25 cellular contexts compared by ENCODE assay signal in genomic region chr1:29539971-29540370, GRCh38.
"Had no signal": no experiment of that assay in that cellular context is flagged by ENCODE, and none has a peak within 500 bp of the region (broad histone marks: within the 10 kb centered on the region; RNA-seq: fewer than 3 reads in every experiment).

No MANE protein-coding gene starts in this region.

- H3K4me3 ChIP-seq: K562, SJSA1 had no signal

- H3K4me1 Mint-ChIP-seq: activated CD4-positive, alpha-beta T cell treated with anti-CD3 and anti-CD28 coated beads, Interleukin-2, amount 10 ng/mL, durations not matched to agents 7 days and 5 days; activated naive CD8-positive, alpha-beta T cell treated with anti-CD3 and anti-CD28 coated beads for 36 hours had no signal

- H3K27ac ChIP-seq: brain microvascular endothelial cell, SJSA1 had no signal

- H3K9me3 ChIP-seq: SJSA1, SK-N-SH had no signal

- H3K36me3 ChIP-seq: brain microvascular endothelial cell, SJSA1 had no signal

- H3K27ac Mint-ChIP-seq: activated CD4-positive, alpha-beta T cell treated with anti-CD3 and anti-CD28 coated beads, Interleukin-2, amount 10 ng/mL, durations not matched to agents 7 days and 5 days; activated CD8-positive, alpha-beta T cell treated with anti-CD3 and anti-CD28 coated beads, Interleukin-2, amount 10 ng/mL, durations not matched to agents 7 days and 5 days; activated naive CD8-positive, alpha-beta T cell treated with anti-CD3 and anti-CD28 coated beads for 36 hours; activated T-cell treated with anti-CD3 and anti-CD28 coated beads, Interleukin-2, amount 50 U/mL, for 24 hours; activated T-helper 2 cell treated with anti-CD3 and anti-CD28 coated beads, Interferon-gamma antibody, Interleukin-2, Interleukin-4, amounts not matched to agents 10 μg/mL and 5 μg/mL and 100 μg/mL, durations not matched to agents 14 hours and 24 hours and 36 hours; T-helper 1 cell treated with Interleukin-12 subunit alpha and Interleukin-12 subunit beta and Interleukin-4 antibody, amounts not matched to agents 30 μg/mL and 1 μg/mL, for 36 hours; T-helper 2 cell treated with Interferon-gamma antibody and Interleukin-4, amounts not matched to agents 5 μg/mL and 100 μg/mL, for 36 hours had no signal

- H3K4me2 ChIP-seq: SK-N-SH had no signal

- H3K4me1 ChIP-seq: SJSA1 had no signal

- DNase-seq: activated CD4-positive, alpha-beta T cell treated with anti-CD3 and anti-CD28 coated beads, Interleukin-2, amount 10 ng/mL, durations not matched to agents 7 days and 5 days; activated CD4-positive, alpha-beta T cell treated with anti-CD3 and anti-CD28 coated beads, Interleukin-2, amount 50 U/mL, for 48 hours; activated CD8-positive, alpha-beta T cell treated with anti-CD3 and anti-CD28 coated beads, Interleukin-2, amount 10 ng/mL, durations not matched to agents 7 days and 5 days; activated naive CD4-positive, alpha-beta T cell; activated naive CD4-positive, alpha-beta T cell treated with anti-CD3 and anti-CD28 coated beads, Interleukin-2, amount 50 U/mL, for 16 hours; activated naive CD8-positive, alpha-beta T cell treated with anti-CD3 and anti-CD28 coated beads for 36 hours; activated T-cell treated with anti-CD3 and anti-CD28 coated beads, Interleukin-2, amount 50 U/mL, for 24 hours; amniotic stem cell; aorta; brain microvascular endothelial cell; Karpas-422; NCI-H1105; NCI-H1417 treated with DMSO at 0.1 percent for 48 hours; NCI-H1930; NCI-H2081 treated with DMSO at 0.1 percent for 48 hours; NCI-H345; NCI-H524 treated with DMSO at 0.1 percent for 48 hours; SHP77 treated with DMSO at 0.1 percent for 48 hours; SK-N-SH had no signal

- H3K9me2 ChIP-seq: SK-N-SH had no signal

- H3K36me3 Mint-ChIP-seq: activated naive CD8-positive, alpha-beta T cell treated with anti-CD3 and anti-CD28 coated beads for 36 hours had no signal

- H3K27me3 Mint-ChIP-seq: activated naive CD8-positive, alpha-beta T cell treated with anti-CD3 and anti-CD28 coated beads for 36 hours; activated T-cell treated with anti-CD3 and anti-CD28 coated beads, Interleukin-2, amount 50 U/mL, for 24 hours had no signal

- ATAC-seq: activated CD8-positive, alpha-beta T cell treated with anti-CD3 and anti-CD28 coated beads, Interleukin-2, amount 10 ng/mL, durations not matched to agents 7 days and 5 days; K562; Panc1 had no signal

- H3K9me3 Mint-ChIP-seq: activated CD4-positive, alpha-beta T cell treated with anti-CD3 and anti-CD28 coated beads, Interleukin-2, amount 10 ng/mL, durations not matched to agents 7 days and 5 days; activated naive CD8-positive, alpha-beta T cell treated with anti-CD3 and anti-CD28 coated beads for 36 hours; activated T-cell treated with anti-CD3 and anti-CD28 coated beads, Interleukin-2, amount 50 U/mL, for 24 hours; activated T-helper 2 cell treated with anti-CD3 and anti-CD28 coated beads, Interferon-gamma antibody, Interleukin-2, Interleukin-4, amounts not matched to agents 10 μg/mL and 5 μg/mL and 100 μg/mL, durations not matched to agents 14 hours and 24 hours and 36 hours; T-helper 1 cell treated with Interleukin-12 subunit alpha and Interleukin-12 subunit beta and Interleukin-4 antibody, amounts not matched to agents 30 μg/mL and 1 μg/mL, for 36 hours; T-helper 2 cell treated with Interferon-gamma antibody and Interleukin-4, amounts not matched to agents 5 μg/mL and 100 μg/mL, for 36 hours had no signal

- H3K4me3 Mint-ChIP-seq: activated CD4-positive, alpha-beta T cell treated with anti-CD3 and anti-CD28 coated beads, Interleukin-2, amount 10 ng/mL, durations not matched to agents 7 days and 5 days; activated CD8-positive, alpha-beta T cell treated with anti-CD3 and anti-CD28 coated beads, Interleukin-2, amount 10 ng/mL, durations not matched to agents 7 days and 5 days; activated naive CD8-positive, alpha-beta T cell treated with anti-CD3 and anti-CD28 coated beads for 36 hours; activated T-cell treated with anti-CD3 and anti-CD28 coated beads, Interleukin-2, amount 50 U/mL, for 24 hours; T-helper 1 cell treated with Interleukin-12 subunit alpha and Interleukin-12 subunit beta and Interleukin-4 antibody, amounts not matched to agents 30 μg/mL and 1 μg/mL, for 36 hours; T-helper 2 cell treated with Interferon-gamma antibody and Interleukin-4, amounts not matched to agents 5 μg/mL and 100 μg/mL, for 36 hours had no signal

- H3K27me3 ChIP-seq: brain microvascular endothelial cell, SJSA1 had no signal

- H3K9ac ChIP-seq: SK-N-SH had no signal
